In genomic region chr1:48472747-48473146, GRCh38 we compare ENCODE assay signal across 8 cellular contexts. TPM values are rescaled to one million over a fixed set of nuclear protein-coding genes. Genes with fewer than 3 reads are reported as not detected.
DNase-seq lines count a peak whose midpoint lies in the region; ATAC-seq and TF ChIP-seq lines count a peak whose summit lies in the region.

No MANE protein-coding gene starts in this region.

- no peak overlapping the region for H3K23ac ChIP-seq in mesenchymal stem cell (ENCODE audit: low read length in 2 of 2)

- H3K9me3 ChIP-seq in mesenchymal stem cell (ENCODE audit: control insufficient read depth, low read length) (no peaks in the 10 kb centered on the region), upper lobe of right lung (no peaks in the 10 kb centered on the region)

- H2AK5ac ChIP-seq in mesenchymal stem cell (ENCODE audit: low read length, severe bottlenecking) = no peak overlapping the region

- no peak overlapping the region for H3K4ac ChIP-seq in mesenchymal stem cell (ENCODE audit: low read depth in 1 of 2, low read length in 2 of 2)

- H3K27me3 Mint-ChIP-seq in activated naive CD4-positive, alpha-beta T cell treated with anti-CD3 and anti-CD28 coated beads, Interleukin-2, amount 50 U/mL, for 24 hours = no peaks in the 10 kb centered on the region
- peaks cover 14% of the 10 kb centered on the region for H3K27me3 Mint-ChIP-seq in brain

- no peaks in the 10 kb centered on the region for H3K36me3 Mint-ChIP-seq in activated naive CD4-positive, alpha-beta T cell treated with anti-CD3 and anti-CD28 coated beads, Interleukin-2, amount 50 U/mL, for 24 hours
- H3K36me3 Mint-ChIP-seq in brain = peaks cover 4% of the 10 kb centered on the region

- WGBS in mesenchymal stem cell = 95% methylated on average over 5 of the region's 7 CpGs

- no peak overlapping the region for H2BK5ac ChIP-seq in mesenchymal stem cell (ENCODE audit: low read depth, low read length, poor library complexity, severe bottlenecking)

- H2AFZ ChIP-seq in mesenchymal stem cell (ENCODE audit: low read depth, low read length) = peak overlapping the region; percentile 46

- H3K14ac ChIP-seq in mesenchymal stem cell (ENCODE audit: low read length in 2 of 2) = no peak overlapping the region

- intact Hi-C loops in upper lobe of right lung (cut with DNase I) = no loop called here

- peak overlapping the region; percentile 93 for H3K4me3 Mint-ChIP-seq in activated naive CD4-positive, alpha-beta T cell treated with anti-CD3 and anti-CD28 coated beads, Interleukin-2, amount 50 U/mL, for 24 hours
- H3K4me3 Mint-ChIP-seq in brain = peak overlapping the region; percentile 88 to 95 (median 95)

- H2BK12ac ChIP-seq in mesenchymal stem cell (ENCODE audit: low read length in 2 of 2) = no peak overlapping the region

- no peak overlapping the region for H2BK120ac ChIP-seq in mesenchymal stem cell (ENCODE audit: low read depth, low read length)

- H3K4me3 ChIP-seq in mesenchymal stem cell (ENCODE audit: insufficient read depth in 1 of 2, low read depth in 1 of 2, low read length in 2 of 2) (peak overlapping the region in 1 of 2 experiments; percentile 80), upper lobe of right lung (peak overlapping the region; percentile 70)

- no peak overlapping the region for H3K27ac Mint-ChIP-seq in activated naive CD4-positive, alpha-beta T cell treated with anti-CD3 and anti-CD28 coated beads, Interleukin-2, amount 50 U/mL, for 24 hours
- peak overlapping the region; percentile 88 to 98 (median 92) for H3K27ac Mint-ChIP-seq in brain

- H3K9me3 Mint-ChIP-seq in activated naive CD4-positive, alpha-beta T cell treated with anti-CD3 and anti-CD28 coated beads, Interleukin-2, amount 50 U/mL, for 24 hours = no peaks in the 10 kb centered on the region
- peaks cover 3 to 20% (median 11%) of the 10 kb centered on the region in 5 experiments for H3K9me3 Mint-ChIP-seq in brain

- DNase-seq in activated naive CD4-positive, alpha-beta T cell treated with anti-CD3 and anti-CD28 coated beads, Interleukin-2, amount 50 U/mL, for 16 hours = no peak
- DNase-seq in mesenchymal stem cell = peak; percentile 2
- DNase-seq in upper lobe of right lung = no peak
- no peak for DNase-seq in SIG-M5 (lab: John Stamatoyannopoulos, UW)
- no peak for DNase-seq in HuH-7.5 (ENCODE audit: low spot score)
- no peak for DNase-seq in medulla oblongata (ENCODE audit: extremely low spot score)

- H3K4me1 ChIP-seq in mesenchymal stem cell (ENCODE audit: control insufficient read depth, insufficient read depth, low read depth, low read length) (peaks cover 3% of the 10 kb centered on the region), upper lobe of right lung (peaks cover 29% of the 10 kb centered on the region)

- peak overlapping the region; percentile 92 for H3K9ac ChIP-seq in mesenchymal stem cell (ENCODE audit: low read length)

- no peaks in the 10 kb centered on the region for H3K27me3 ChIP-seq in mesenchymal stem cell (ENCODE audit: control insufficient read depth in 1 of 2, insufficient read depth in 1 of 2, low read length in 2 of 2)
- H3K27me3 ChIP-seq in upper lobe of right lung = no peaks in the 10 kb centered on the region

- peak overlapping the region; percentile 86 for H3K4me2 ChIP-seq in mesenchymal stem cell (ENCODE audit: low read length, poor library complexity, severe bottlenecking)

- H2BK15ac ChIP-seq in mesenchymal stem cell (ENCODE audit: low read depth, poor library complexity, severe bottlenecking) = no peak overlapping the region

- ATAC-seq in upper lobe of right lung = no peak

- no peak for TF ChIP-seq CTCF in brain (conservative IDR thresholded peaks at IDR 0.05)
- no peak for TF ChIP-seq CTCF in upper lobe of right lung (IDR thresholded peaks at IDR 0.05)

- no peak overlapping the region for H3K18ac ChIP-seq in mesenchymal stem cell (ENCODE audit: low read depth in 1 of 2, low read length in 2 of 2)

- no peak overlapping the region for H4K91ac ChIP-seq in mesenchymal stem cell (ENCODE audit: low read length)

- peaks cover 28% of the 10 kb centered on the region for H3K4me1 Mint-ChIP-seq in activated naive CD4-positive, alpha-beta T cell treated with anti-CD3 and anti-CD28 coated beads, Interleukin-2, amount 50 U/mL, for 24 hours
- H3K4me1 Mint-ChIP-seq in brain = peaks cover 56% of the 10 kb centered on the region

- H4K8ac ChIP-seq in mesenchymal stem cell (ENCODE audit: low read length) = peak overlapping the region; percentile 84

- H3K79me1 ChIP-seq in mesenchymal stem cell (replicated peaks; ENCODE audit: low read length, poor library complexity, severe bottlenecking) = peaks cover 4% of the 10 kb centered on the region

- H3K27ac ChIP-seq in mesenchymal stem cell (ENCODE audit: low read length, poor library complexity, severe bottlenecking) (no peak overlapping the region), upper lobe of right lung (peak overlapping the region; percentile 88)

- no peaks in the 10 kb centered on the region for H3K36me3 ChIP-seq in mesenchymal stem cell (ENCODE audit: control insufficient read depth in 1 of 2, insufficient read depth in 2 of 2, low read depth in 1 of 2, low read length in 2 of 2)
- no peaks in the 10 kb centered on the region for H3K36me3 ChIP-seq in upper lobe of right lung

RNA-seq across cellular contexts. Expression of gene SPATA6, which starts 0.7 kb away (rescaled TPM):
- 7.4 TPM for polyA plus RNA-seq in brain (ENCODE audit: insufficient read depth, low read depth, low replicate concordance)
- 4.2 TPM for polyA plus RNA-seq in mesenchymal stem cell (2013, experiment 1 of 2)
- 4.3 TPM for polyA plus RNA-seq in mesenchymal stem cell (2013, experiment 2 of 2)
- total RNA-seq in upper lobe of right lung = 19.5 TPM
